In the genomic region with DNA sequence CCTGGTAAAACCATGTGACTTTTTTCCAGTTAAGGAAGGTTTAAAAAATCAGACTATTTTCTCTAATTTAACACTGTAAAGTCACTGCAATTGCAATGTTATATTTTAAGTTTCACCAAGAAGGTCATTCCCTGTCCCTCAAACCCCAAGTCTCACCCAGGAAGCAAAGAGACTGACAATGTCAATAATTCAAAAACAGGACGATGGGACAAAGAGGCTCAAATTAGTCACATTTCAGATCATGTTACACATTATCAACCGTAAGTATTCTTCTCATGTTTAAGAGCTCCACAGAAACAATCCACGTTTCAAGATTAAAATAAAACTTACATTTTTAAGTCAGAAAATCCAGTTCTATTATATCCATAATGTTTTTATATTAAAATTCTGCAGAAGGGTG, we compare ENCODE assay signal across 1 cellular context.
TF ChIP-seq lines count a peak whose summit lies in the region.

No MANE protein-coding gene starts in this region.

TF ChIP-seq in IMR-90, 13 proteins besides CTCF, POLR2A, EP300 and RAD21 (continued from another document):
- no peak for TF ChIP-seq MAZ (IDR thresholded peaks at IDR 0.05; ENCODE audit: borderline replicate concordance, low read depth, low read length)
- no peak for TF ChIP-seq FOS (IDR thresholded peaks at IDR 0.05; ENCODE audit: low read depth, low read length)
- TF ChIP-seq NFE2L2 (IDR thresholded peaks at IDR 0.05; ENCODE audit: low read depth, low read length): no peak
- TF ChIP-seq, protein P1, sequence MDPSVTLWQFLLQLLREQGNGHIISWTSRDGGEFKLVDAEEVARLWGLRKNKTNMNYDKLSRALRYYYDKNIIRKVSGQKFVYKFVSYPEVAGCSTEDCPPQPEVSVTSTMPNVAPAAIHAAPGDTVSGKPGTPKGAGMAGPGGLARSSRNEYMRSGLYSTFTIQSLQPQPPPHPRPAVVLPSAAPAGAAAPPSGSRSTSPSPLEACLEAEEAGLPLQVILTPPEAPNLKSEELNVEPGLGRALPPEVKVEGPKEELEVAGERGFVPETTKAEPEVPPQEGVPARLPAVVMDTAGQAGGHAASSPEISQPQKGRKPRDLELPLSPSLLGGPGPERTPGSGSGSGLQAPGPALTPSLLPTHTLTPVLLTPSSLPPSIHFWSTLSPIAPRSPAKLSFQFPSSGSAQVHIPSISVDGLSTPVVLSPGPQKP (IDR thresholded peaks at IDR 0.05; ENCODE audit: borderline replicate concordance, low read depth, low read length): no peak
- no peak for TF ChIP-seq BHLHE40 (IDR thresholded peaks at IDR 0.05; ENCODE audit: low read depth, low read length)
- no peak for TF ChIP-seq MAFK (IDR thresholded peaks at IDR 0.05; ENCODE audit: low read depth, low read length)
- TF ChIP-seq MXI1 (IDR thresholded peaks at IDR 0.05; ENCODE audit: borderline replicate concordance, low read depth, low read length): no peak
- TF ChIP-seq RFX5 (IDR thresholded peaks at IDR 0.05; ENCODE audit: low read depth, low read length): no peak
- no peak for TF ChIP-seq SMC3 (IDR thresholded peaks at IDR 0.05; ENCODE audit: low read depth, low read length)
- TF ChIP-seq CEBPB (IDR thresholded peaks at IDR 0.05; ENCODE audit: low read depth, low read length): no peak
